ENCODE assay signal across 21 cellular contexts in genomic region chr19:50569938-50570540, GRCh38. TPM values are rescaled to one million over a fixed set of nuclear protein-coding genes. Genes with fewer than 3 reads are reported as not detected.
A peak's percentile ranks its signal among the peaks of the same experiment; 100 is the strongest.
DNase-seq lines count a peak whose midpoint lies in the region; ATAC-seq and TF ChIP-seq lines count a peak whose summit lies in the region.
"Had no signal": no experiment of that assay in that cellular context is flagged by ENCODE, and none has a peak within 500 bp of the region (broad histone marks: within the 10 kb centered on the region; RNA-seq: fewer than 3 reads in every experiment).

No MANE protein-coding gene starts in this region.

- H3K9ac ChIP-seq in SK-N-MC (ENCODE audit: insufficient read length) = no peak overlapping the region

- H3K4me1 ChIP-seq in GM23338 (ENCODE audit: insufficient read depth) (peaks cover 14% of the 10 kb centered on the region; the same call in 1 of the 2 replicates), osteoblast (ENCODE audit: insufficient read depth, low read length) (no peaks in the 10 kb centered on the region)

- H3K27me3 ChIP-seq in GM23338 (ENCODE audit: insufficient read depth) (peaks cover 34% of the 10 kb centered on the region), osteoblast (ENCODE audit: insufficient read depth, low read length) (peaks cover 17% of the 10 kb centered on the region)

- H3K4me3 Mint-ChIP-seq in GM23338 = no peak overlapping the region
- H3K4me3 Mint-ChIP-seq: CD4-positive, alpha-beta T cell; HFFc6; IgD-negative memory B cell had no signal

- H3K27ac ChIP-seq in GM23338 (ENCODE audit: low read depth) = no peak overlapping the region
- 0 out of 2 replicates have a peak overlapping the region, but pooled peaks have one; percentile 30 for H3K27ac ChIP-seq in SK-N-MC
- H3K27ac ChIP-seq in osteoblast (ENCODE audit: low read depth, low read length) = no peak overlapping the region
- H3K27ac ChIP-seq: A549, C4-2B had no signal

- H3K36me3 ChIP-seq in GM23338 (ENCODE audit: insufficient read depth) (no peaks in the 10 kb centered on the region), SK-N-MC (ENCODE audit: insufficient read depth, low read length) (no peaks in the 10 kb centered on the region), osteoblast (ENCODE audit: insufficient read depth, low read length) (no peaks in the 10 kb centered on the region)

- H3K4me2 ChIP-seq in GM23338 = 0 out of 2 replicates have a peak overlapping the region, but pooled peaks have one; percentile 68
- H3K4me2 ChIP-seq in osteoblast (ENCODE audit: insufficient read depth, low read length) = no peak overlapping the region
- H3K4me2 ChIP-seq: A549 had no signal

- H4K20me1 ChIP-seq in GM23338 (replicated peaks; ENCODE audit: insufficient read depth) = no peaks in the 10 kb centered on the region
- no peaks in the 10 kb centered on the region for H4K20me1 ChIP-seq in osteoblast (ENCODE audit: insufficient read depth, low read length)

- H3K36me3 Mint-ChIP-seq in GM23338 (ENCODE audit: low read depth) = peaks cover 43% of the 10 kb centered on the region

- H3K27ac Mint-ChIP-seq in GM23338 = no peak overlapping the region
- H3K27ac Mint-ChIP-seq: CD4-positive, alpha-beta T cell; HFFc6; IgD-negative memory B cell had no signal

- peaks cover 8% of the 10 kb centered on the region for H3K27me3 Mint-ChIP-seq in GM23338 (ENCODE audit: insufficient read depth, low read depth, poor library complexity)

- H3K9me3 ChIP-seq in SK-N-MC (ENCODE audit: low read depth, low read length) (no peaks in the 10 kb centered on the region), osteoblast (ENCODE audit: low read depth, low read length) (no peaks in the 10 kb centered on the region)
- H3K9me3 ChIP-seq: A549 had no signal

- DNase-seq in GM23338 (ENCODE audit: low spot score) (no peak), SK-N-MC (ENCODE audit: low read depth, low spot score) (no peak), iPS-NIHi7 (ENCODE audit: extremely low spot score) (peak; percentile 2), osteoblast (ENCODE audit: insufficient read length, low spot score, missing footprints) (peak; percentile 76), COLO829 (ENCODE audit: low spot score) (no peak), NCI-H1105 (lab: John Stamatoyannopoulos, UW) (no peak)
- DNase-seq: AML-193; CD4-positive, alpha-beta T cell; DMS153; DMS79; GDM1; HFFc6; KBM-7 had no signal

- ATAC-seq in GM23338 = no peak
- no peak for ATAC-seq in SK-N-SH treated with all-trans-retinoic acid at 6 μM for 48 hours
- ATAC-seq: HCT116 had no signal

- TF ChIP-seq CTCF in GM23338 (conservative IDR thresholded peaks at IDR 0.05; ENCODE audit: low read depth in 2 of 2) = no peak
- TF ChIP-seq CTCF in osteoblast (IDR thresholded peaks at IDR 0.05; ENCODE audit: extremely low read depth, low read depth, low read length) = no peak

- no peaks in the 10 kb centered on the region for H3K9me2 ChIP-seq in GM23338 (ENCODE audit: insufficient read depth)

- H3K4me3 ChIP-seq in GM23338 (no peak overlapping the region), SK-N-MC (no peak overlapping the region), osteoblast (ENCODE audit: insufficient read depth, low read length) (no peak overlapping the region)
- H3K4me3 ChIP-seq: A549 had no signal

- H3K79me2 ChIP-seq in GM23338 (replicated peaks; ENCODE audit: insufficient read depth) (no peaks in the 10 kb centered on the region), osteoblast (ENCODE audit: insufficient read depth, low read length) (no peaks in the 10 kb centered on the region)

- H3F3A ChIP-seq in GM23338 (replicated peaks; ENCODE audit: low read depth) = peaks cover 5% of the 10 kb centered on the region; the same call in 1 of the 2 replicates

- H2AFZ ChIP-seq in GM23338 (no peak overlapping the region), osteoblast (ENCODE audit: low read length) (no peak overlapping the region)

- H3K4me1 Mint-ChIP-seq in GM23338 = no peaks in the 10 kb centered on the region

- H3K9me3 Mint-ChIP-seq in GM23338 = peaks cover 83% of the 10 kb centered on the region
- H3K9me3 Mint-ChIP-seq: CD4-positive, alpha-beta T cell; HFFc6 had no signal

TF ChIP-seq in GM23338, 12 proteins besides CTCF, POLR2A, EP300 and RAD21 (continues in another document):
- TF ChIP-seq, protein P1, sequence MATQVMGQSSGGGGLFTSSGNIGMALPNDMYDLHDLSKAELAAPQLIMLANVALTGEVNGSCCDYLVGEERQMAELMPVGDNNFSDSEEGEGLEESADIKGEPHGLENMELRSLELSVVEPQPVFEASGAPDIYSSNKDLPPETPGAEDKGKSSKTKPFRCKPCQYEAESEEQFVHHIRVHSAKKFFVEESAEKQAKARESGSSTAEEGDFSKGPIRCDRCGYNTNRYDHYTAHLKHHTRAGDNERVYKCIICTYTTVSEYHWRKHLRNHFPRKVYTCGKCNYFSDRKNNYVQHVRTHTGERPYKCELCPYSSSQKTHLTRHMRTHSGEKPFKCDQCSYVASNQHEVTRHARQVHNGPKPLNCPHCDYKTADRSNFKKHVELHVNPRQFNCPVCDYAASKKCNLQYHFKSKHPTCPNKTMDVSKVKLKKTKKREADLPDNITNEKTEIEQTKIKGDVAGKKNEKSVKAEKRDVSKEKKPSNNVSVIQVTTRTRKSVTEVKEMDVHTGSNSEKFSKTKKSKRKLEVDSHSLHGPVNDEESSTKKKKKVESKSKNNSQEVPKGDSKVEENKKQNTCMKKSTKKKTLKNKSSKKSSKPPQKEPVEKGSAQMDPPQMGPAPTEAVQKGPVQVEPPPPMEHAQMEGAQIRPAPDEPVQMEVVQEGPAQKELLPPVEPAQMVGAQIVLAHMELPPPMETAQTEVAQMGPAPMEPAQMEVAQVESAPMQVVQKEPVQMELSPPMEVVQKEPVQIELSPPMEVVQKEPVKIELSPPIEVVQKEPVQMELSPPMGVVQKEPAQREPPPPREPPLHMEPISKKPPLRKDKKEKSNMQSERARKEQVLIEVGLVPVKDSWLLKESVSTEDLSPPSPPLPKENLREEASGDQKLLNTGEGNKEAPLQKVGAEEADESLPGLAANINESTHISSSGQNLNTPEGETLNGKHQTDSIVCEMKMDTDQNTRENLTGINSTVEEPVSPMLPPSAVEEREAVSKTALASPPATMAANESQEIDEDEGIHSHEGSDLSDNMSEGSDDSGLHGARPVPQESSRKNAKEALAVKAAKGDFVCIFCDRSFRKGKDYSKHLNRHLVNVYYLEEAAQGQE (IDR thresholded peaks at IDR 0.05; ENCODE audit: unreplicated experiment) = no peak

TF ChIP-seq in SK-N-SH treated with all-trans-retinoic acid at 6 μM for 48 hours, 23 proteins besides CTCF, POLR2A, EP300 and RAD21 (continues in another document):
- TF ChIP-seq RARB (CRISPR knock-in tag; IDR thresholded peaks at IDR 0.05) (no peak), BACH2 (CRISPR knock-in tag; IDR thresholded peaks at IDR 0.05; ENCODE audit: borderline replicate concordance) (no peak), SNAI2 (CRISPR knock-in tag; IDR thresholded peaks at IDR 0.05) (no peak), TSHZ2 (CRISPR knock-in tag; IDR thresholded peaks at IDR 0.05) (no peak), CSDC2 (CRISPR knock-in tag; IDR thresholded peaks at IDR 0.05) (no peak), TOX (CRISPR knock-in tag; IDR thresholded peaks at IDR 0.05; ENCODE audit: borderline replicate concordance) (no peak), TCF4 (CRISPR knock-in tag; IDR thresholded peaks at IDR 0.05; ENCODE audit: borderline replicate concordance) (no peak)
- TF ChIP-seq, protein P2, sequence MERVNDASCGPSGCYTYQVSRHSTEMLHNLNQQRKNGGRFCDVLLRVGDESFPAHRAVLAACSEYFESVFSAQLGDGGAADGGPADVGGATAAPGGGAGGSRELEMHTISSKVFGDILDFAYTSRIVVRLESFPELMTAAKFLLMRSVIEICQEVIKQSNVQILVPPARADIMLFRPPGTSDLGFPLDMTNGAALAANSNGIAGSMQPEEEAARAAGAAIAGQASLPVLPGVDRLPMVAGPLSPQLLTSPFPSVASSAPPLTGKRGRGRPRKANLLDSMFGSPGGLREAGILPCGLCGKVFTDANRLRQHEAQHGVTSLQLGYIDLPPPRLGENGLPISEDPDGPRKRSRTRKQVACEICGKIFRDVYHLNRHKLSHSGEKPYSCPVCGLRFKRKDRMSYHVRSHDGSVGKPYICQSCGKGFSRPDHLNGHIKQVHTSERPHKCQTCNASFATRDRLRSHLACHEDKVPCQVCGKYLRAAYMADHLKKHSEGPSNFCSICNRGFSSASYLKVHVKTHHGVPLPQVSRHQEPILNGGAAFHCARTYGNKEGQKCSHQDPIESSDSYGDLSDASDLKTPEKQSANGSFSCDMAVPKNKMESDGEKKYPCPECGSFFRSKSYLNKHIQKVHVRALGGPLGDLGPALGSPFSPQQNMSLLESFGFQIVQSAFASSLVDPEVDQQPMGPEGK (CRISPR knock-in tag; IDR thresholded peaks at IDR 0.05; ENCODE audit: borderline replicate concordance) = no peak

RNA-seq across cellular contexts. Expression of gene LRRC4B, which starts 1.8 kb away (rescaled TPM):
- 12.8 and 13.2 TPM in 2 replicates for total RNA-seq in GM23338 (2014; rRNA removed; shearing (Covaris generic))
- 2.0 and 2.2 TPM in 2 replicates for polyA plus RNA-seq in GM23338 (2016; fragmentation: Nextera tagmentation; extraction: Ambion mirVana)
- total RNA-seq in osteoblast = not detected in 2 replicates
- total RNA-seq: CD4-positive, alpha-beta T cell had no signal
- polyA plus RNA-seq: IgD-negative memory B cell had no signal

RNA-seq across cellular contexts. Expression of gene ASPDH, which starts 56.3 kb away (rescaled TPM):
- not detected in 2 replicates for total RNA-seq in GM23338 (2014; rRNA removed; shearing (Covaris generic))
- polyA plus RNA-seq in GM23338 (2016; fragmentation: Nextera tagmentation; extraction: Ambion mirVana) = not detected in 2 replicates
- not detected in 2 replicates for total RNA-seq in osteoblast
- total RNA-seq: CD4-positive, alpha-beta T cell; Daoy; H4; HFFc6 had no signal
- polyA plus RNA-seq: A549, BJ, IgD-negative memory B cell had no signal

RNA-seq across cellular contexts. Expression of gene JOSD2, which starts 59.0 kb away (rescaled TPM):
- total RNA-seq in GM23338 (2014; rRNA removed; shearing (Covaris generic)) = 1.2 and 5.8 TPM in 2 replicates
- polyA plus RNA-seq in GM23338 (2016; fragmentation: Nextera tagmentation; extraction: Ambion mirVana) = 3.3 and 4.1 TPM in 2 replicates
- 19.4 and 22.8 TPM in 2 replicates for total RNA-seq in osteoblast

Comparison
In these comparisons a context has a peak if more than half of its experiments do, and no peak if none do; other contexts are left out.
1. DNase-seq: peak in iPS-NIHi7 (single experiment) and osteoblast (single experiment); none in GM23338 (single experiment), SK-N-MC (single experiment), COLO829 (single experiment) and NCI-H1105 (single experiment).
2. RNA of gene LRRC4B, which starts 1.8 kb away (total RNA-seq): 12.8 to 13.2 TPM in GM23338; not detected in osteoblast; every median in the first group is over 10 times any median in the second.